ENCODE assay signal across 9 cellular contexts in genomic region chr5:157570801-157571200, GRCh38. TPM values are rescaled to one million over a fixed set of nuclear protein-coding genes. Genes with fewer than 3 reads are reported as not detected.
DNase-seq lines count a peak whose midpoint lies in the region; ATAC-seq and TF ChIP-seq lines count a peak whose summit lies in the region.
"Had no signal": no experiment of that assay in that cellular context is flagged by ENCODE, and none has a peak within 500 bp of the region (broad histone marks: within the 10 kb centered on the region; RNA-seq: fewer than 3 reads in every experiment).

No MANE protein-coding gene starts in this region.

- no peak overlapping the region for H3K4me3 ChIP-seq in gastroesophageal sphincter

- no peak for TF ChIP-seq POLR2A in gastroesophageal sphincter (IDR thresholded peaks at IDR 0.05)

- peak overlapping the region; percentile 57 for H3K27ac ChIP-seq in KOPT-K1 (ENCODE audit: low read depth, low read length, poor library complexity, severe bottlenecking)
- H3K27ac ChIP-seq in gastroesophageal sphincter: peak overlapping the region; percentile 16 to 98 (median 95)

- H3K4me1 ChIP-seq in gastroesophageal sphincter: peaks cover 0 to 79% (median 7%) of the 10 kb centered on the region in 3 donors

- WGBS in gastroesophageal sphincter (ENCODE audit: low coverage in 1 of 2), 2 donors: 80 to 83% methylated on average over 1 of the region's 2 CpGs

- no peak for TF ChIP-seq CTCF in gastroesophageal sphincter (IDR thresholded peaks at IDR 0.05)
- TF ChIP-seq CTCF in progenitor cell of endocrine pancreas (IDR thresholded peaks at IDR 0.05; ENCODE audit: unreplicated experiment): no peak

- TF ChIP-seq EP300 in gastroesophageal sphincter (IDR thresholded peaks at IDR 0.05): no peak

- no peaks in the 10 kb centered on the region for H3K9me3 Mint-ChIP-seq in stimulated activated naive CD8-positive, alpha-beta T cell treated with anti-CD3 and anti-CD28 coated beads, Interleukin-15, Interleukin-2, amounts not matched to agents 100 ng/mL and 50 ng/mL, for 24 hours
- no peaks in the 10 kb centered on the region for H3K9me3 Mint-ChIP-seq in progenitor cell of endocrine pancreas (ENCODE audit: low read depth)
- H3K9me3 Mint-ChIP-seq: CD8-positive, alpha-beta T cell had no signal

- H3K27ac Mint-ChIP-seq in stimulated activated naive CD8-positive, alpha-beta T cell treated with anti-CD3 and anti-CD28 coated beads, Interleukin-15, Interleukin-2, amounts not matched to agents 100 ng/mL and 50 ng/mL, for 24 hours: peak overlapping the region; percentile 66
- H3K27ac Mint-ChIP-seq in progenitor cell of endocrine pancreas: no peak overlapping the region

- no peak for DNase-seq in stimulated activated naive CD8-positive, alpha-beta T cell treated with anti-CD3 and anti-CD28 coated beads, Interleukin-15, Interleukin-2, amounts not matched to agents 100 U/mL and 50 U/mL, for 24 hours
- no peak for DNase-seq in effector CD8-positive, alpha-beta T cell (lab: John Stamatoyannopoulos, UW)
- DNase-seq in progenitor cell of endocrine pancreas (ENCODE audit: low spot score, unreplicated experiment) (no peak), GM19238 (ENCODE audit: insufficient read length, low spot score) (no peak)

- H3K36me3 ChIP-seq in KOPT-K1 (ENCODE audit: insufficient read depth, low read length): peaks cover 51% of the 10 kb centered on the region
- H3K36me3 ChIP-seq in gastroesophageal sphincter: peaks cover 0 to 33% of the 10 kb centered on the region in 2 donors

- H3K36me3 Mint-ChIP-seq in stimulated activated naive CD8-positive, alpha-beta T cell treated with anti-CD3 and anti-CD28 coated beads, Interleukin-15, Interleukin-2, amounts not matched to agents 100 ng/mL and 50 ng/mL, for 24 hours (ENCODE audit: low read depth): peaks cover 11% of the 10 kb centered on the region
- peaks cover 3% of the 10 kb centered on the region for H3K36me3 Mint-ChIP-seq in progenitor cell of endocrine pancreas (ENCODE audit: insufficient read depth)
- H3K36me3 Mint-ChIP-seq: CD8-positive, alpha-beta T cell had no signal

- peaks cover 63% of the 10 kb centered on the region for H3K4me1 Mint-ChIP-seq in stimulated activated naive CD8-positive, alpha-beta T cell treated with anti-CD3 and anti-CD28 coated beads, Interleukin-15, Interleukin-2, amounts not matched to agents 100 ng/mL and 50 ng/mL, for 24 hours (ENCODE audit: low read depth)
- H3K4me1 Mint-ChIP-seq in progenitor cell of endocrine pancreas (ENCODE audit: low read depth): peaks cover 8% of the 10 kb centered on the region

- H3K4me3 Mint-ChIP-seq in stimulated activated naive CD8-positive, alpha-beta T cell treated with anti-CD3 and anti-CD28 coated beads, Interleukin-15, Interleukin-2, amounts not matched to agents 100 ng/mL and 50 ng/mL, for 24 hours: peak overlapping the region; percentile 63
- H3K4me3 Mint-ChIP-seq in progenitor cell of endocrine pancreas (ENCODE audit: low read depth): no peak overlapping the region

- H3K27me3 ChIP-seq in gastroesophageal sphincter: no peaks in the 10 kb centered on the region

- peaks cover 23% of the 10 kb centered on the region for H3K27me3 Mint-ChIP-seq in stimulated activated naive CD8-positive, alpha-beta T cell treated with anti-CD3 and anti-CD28 coated beads, Interleukin-15, Interleukin-2, amounts not matched to agents 100 ng/mL and 50 ng/mL, for 24 hours
- H3K27me3 Mint-ChIP-seq in progenitor cell of endocrine pancreas: peaks cover 23% of the 10 kb centered on the region

- no peak for ATAC-seq in stimulated activated naive CD8-positive, alpha-beta T cell treated with anti-CD3 and anti-CD28 coated beads, Interleukin-15, Interleukin-2, amounts not matched to agents 100 U/mL and 50 U/mL, for 24 hours
- ATAC-seq in gastroesophageal sphincter (no peak), HG03354 (IDR thresholded peaks at IDR 0.05; ENCODE audit: poor library complexity, severe bottlenecking, unreplicated experiment) (no peak)

- H3K9me3 ChIP-seq in KOPT-K1 (ENCODE audit: insufficient read depth, low read length, poor library complexity, severe bottlenecking) (no peaks in the 10 kb centered on the region), gastroesophageal sphincter (no peaks in the 10 kb centered on the region)

RNA-seq across cellular contexts. Expression of gene ADAM19, which starts 4.8 kb away (rescaled TPM):
- 10 to 100 TPM; 19.3 to 38.5 (median 31.2) TPM for total RNA-seq in gastroesophageal sphincter
- total RNA-seq in progenitor cell of endocrine pancreas: 13.4 and 15.9 TPM in 2 replicates
